20 cellular contexts compared by ENCODE assay signal in genomic region chr20:36368400-36368799, GRCh38.
DNase-seq lines count a peak whose midpoint lies in the region; ATAC-seq and TF ChIP-seq lines count a peak whose summit lies in the region.
"Had no signal": no experiment of that assay in that cellular context is flagged by ENCODE, and none has a peak within 500 bp of the region (broad histone marks: within the 10 kb centered on the region; RNA-seq: fewer than 3 reads in every experiment).

No MANE protein-coding gene starts in this region.

- H2AFZ ChIP-seq in neural progenitor cell (replicated peaks) = no peak overlapping the region

- no peak for TF ChIP-seq CTCF in HEK293 (tag by site-specific recombination; IDR thresholded peaks at IDR 0.05)
- TF ChIP-seq CTCF in neural progenitor cell (IDR thresholded peaks at IDR 0.05) = no peak

- no peak overlapping the region for H3K27ac ChIP-seq in HEK293 (ENCODE audit: extremely low read depth, low read depth, low read length)
- no peak overlapping the region for H3K27ac ChIP-seq in iPS-20b (ENCODE audit: low read length)
- H3K27ac ChIP-seq in neural progenitor cell = no peak overlapping the region
- H3K27ac ChIP-seq: A549, RWPE1 had no signal

- CTCF ChIA-PET in HEK293 (lab: Yijun Ruan, JAX) = interaction anchor here (1.8 kb wide), 1 partner anchor 31 kb away, joined by 9 read pairs; no protein-coding TSS in a partner anchor

- H3K4me3 ChIP-seq in HEK293 (ENCODE audit: low read depth, low read length) = no peak overlapping the region
- no peak overlapping the region for H3K4me3 ChIP-seq in iPS-20b (ENCODE audit: low read length)
- no peak overlapping the region for H3K4me3 ChIP-seq in neural progenitor cell
- H3K4me3 ChIP-seq: A549 had no signal

- H3K4me1 Mint-ChIP-seq in effector memory CD8-positive, alpha-beta T cell (ENCODE audit: low read depth in 2 of 2) = no peaks in the 10 kb centered on the region
- no peaks in the 10 kb centered on the region for H3K4me1 Mint-ChIP-seq in neural progenitor cell

- no peak for ATAC-seq in effector memory CD8-positive, alpha-beta T cell (replicated peaks)
- no peak for ATAC-seq in GM21367 (IDR thresholded peaks at IDR 0.05; ENCODE audit: unreplicated experiment)
- ATAC-seq: A549, PC-3 had no signal

- DNase-seq in NCI-H2029 (lab: John Stamatoyannopoulos, UW) (peak; percentile 11), NCI-H2029 treated with DMSO at 0.1 percent for 48 hours (lab: John Stamatoyannopoulos, UW) (no peak), NCI-H774 (lab: John Stamatoyannopoulos, UW) (peak; percentile 11), neural progenitor cell (ENCODE audit: low spot score) (no peak)
- no peak for DNase-seq in effector memory CD8-positive, alpha-beta T cell
- DNase-seq: CD4-positive, alpha-beta T cell; DMS79; HCEC 1CT; NCI-H1436 treated with DMSO at 0.1 percent for 48 hours; NCI-H226; NCI-H524; PC-3; SIG-M5; T1000 had no signal

- POLR2A ChIA-PET in HEK293 (lab: Yijun Ruan, JAX) = no interaction called here

- H3F3A ChIP-seq in neural progenitor cell (ENCODE audit: low read depth) = no peaks in the 10 kb centered on the region

- no peaks in the 10 kb centered on the region for H3K36me3 Mint-ChIP-seq in effector memory CD8-positive, alpha-beta T cell (ENCODE audit: insufficient read depth)
- H3K36me3 Mint-ChIP-seq in neural progenitor cell = no peaks in the 10 kb centered on the region

- 0 out of 2 replicates have a peak overlapping the region, but pooled peaks have one; percentile 3 for H3K9ac ChIP-seq in iPS-20b (ENCODE audit: low read depth, low read length)
- H3K9ac ChIP-seq in neural progenitor cell = no peak overlapping the region

- H3K36me3 ChIP-seq in HEK293 (ENCODE audit: control insufficient read depth in 2 of 2, insufficient read depth in 1 of 2, low read length in 2 of 2) = no peaks in the 10 kb centered on the region
- no peaks in the 10 kb centered on the region for H3K36me3 ChIP-seq in iPS-20b (ENCODE audit: insufficient read depth, low read depth, low read length)
- H3K36me3 ChIP-seq in neural progenitor cell = no peaks in the 10 kb centered on the region

- no peaks in the 10 kb centered on the region for H3K79me2 ChIP-seq in neural progenitor cell (ENCODE audit: low read depth)

- H3K9me3 Mint-ChIP-seq in effector memory CD8-positive, alpha-beta T cell = no peaks in the 10 kb centered on the region
- H3K9me3 Mint-ChIP-seq in neural progenitor cell = no peaks in the 10 kb centered on the region
- H3K9me3 Mint-ChIP-seq: CD4-positive, alpha-beta T cell had no signal

- H3K4me1 ChIP-seq in HEK293 (ENCODE audit: control insufficient read depth, insufficient read depth, low read length) (no peaks in the 10 kb centered on the region), iPS-20b (ENCODE audit: insufficient read depth, low read length) (peaks cover 11% of the 10 kb centered on the region; the same call in 1 of the 2 replicates), neural progenitor cell (peaks cover 4% of the 10 kb centered on the region)
- H3K4me1 ChIP-seq: A549 had no signal

- H3K27ac Mint-ChIP-seq in effector memory CD8-positive, alpha-beta T cell = no peak overlapping the region
- H3K27ac Mint-ChIP-seq in neural progenitor cell = no peak overlapping the region
- H3K27ac Mint-ChIP-seq: CD4-positive, alpha-beta T cell had no signal

- H4K20me1 ChIP-seq in neural progenitor cell (ENCODE audit: low read depth) = no peaks in the 10 kb centered on the region

- no peak overlapping the region for H3K4me2 ChIP-seq in neural progenitor cell
- H3K4me2 ChIP-seq: A549 had no signal

- H3K27me3 ChIP-seq in iPS-20b (ENCODE audit: insufficient read depth, low read length) (no peaks in the 10 kb centered on the region), neural progenitor cell (no peaks in the 10 kb centered on the region)

- H3K9me3 ChIP-seq in HEK293 (ENCODE audit: control insufficient read depth, insufficient read depth, low read depth, low read length) = no peaks in the 10 kb centered on the region
- no peaks in the 10 kb centered on the region for H3K9me3 ChIP-seq in iPS-20b (ENCODE audit: insufficient read depth, low read depth, low read length)
- no peaks in the 10 kb centered on the region for H3K9me3 ChIP-seq in neural progenitor cell (ENCODE audit: low read depth)
- H3K9me3 ChIP-seq: A549, Caco-2 had no signal

- peaks cover 5 to 31% of the 10 kb centered on the region in 2 donors for H3K27me3 Mint-ChIP-seq in effector memory CD8-positive, alpha-beta T cell
- peaks cover 5% of the 10 kb centered on the region for H3K27me3 Mint-ChIP-seq in neural progenitor cell (ENCODE audit: insufficient read depth, low read depth)

- no peak overlapping the region for H3K4me3 Mint-ChIP-seq in effector memory CD8-positive, alpha-beta T cell
- H3K4me3 Mint-ChIP-seq in neural progenitor cell = no peak overlapping the region
- H3K4me3 Mint-ChIP-seq: CD4-positive, alpha-beta T cell had no signal

TF ChIP-seq in HEK293, 187 proteins besides CTCF, POLR2A, EP300 and RAD21:
- TF ChIP-seq ZNF341 (tag by site-specific recombination; IDR thresholded peaks at IDR 0.05; ENCODE audit: low read depth) (no peak), ZNF664 (tag by site-specific recombination; IDR thresholded peaks at IDR 0.05) (0 out of 2 replicates have a peak, but pooled peaks have one; percentile 29)

Comparison
In these comparisons a context has a peak if more than half of its experiments do, and no peak if none do; other contexts are left out.
1. DNase-seq: peak in NCI-H2029 (single experiment) and NCI-H774 (single experiment); none in NCI-H2029 treated with DMSO at 0.1 percent for 48 hours (single experiment), effector memory CD8-positive, alpha-beta T cell (0 of 3) and neural progenitor cell (single experiment).